Comparison of ENCODE assay signal across 8 cellular contexts in genomic region chr2:96407041-96407918, GRCh38.
DNase-seq lines count a peak whose midpoint lies in the region; ATAC-seq and TF ChIP-seq lines count a peak whose summit lies in the region.

No MANE protein-coding gene starts in this region.

- H3K27ac ChIP-seq in endodermal cell (ENCODE audit: low read depth, low read length) = peak overlapping the region; percentile 42
- peak overlapping the region; percentile 91 for H3K27ac ChIP-seq in mesodermal cell (ENCODE audit: low read depth, low read length, severe bottlenecking)

- CTCF ChIA-PET in Caco-2 (lab: Charles Lee) = interaction anchor here (0.6 to 5.4 kb wide), 7 partner anchors 17 to 147 kb away, joined by 3 to 113 read pairs (median 6); partner anchors contain the start of gene NEURL3

- no peak overlapping the region for H3K4me3 ChIP-seq in Caco-2 (ENCODE audit: low read depth, low read length)
- H3K4me3 ChIP-seq in endodermal cell (ENCODE audit: low read length) = no peak overlapping the region
- H3K4me3 ChIP-seq in mesodermal cell (ENCODE audit: extremely low read depth, insufficient read depth, low read length, poor library complexity, severe bottlenecking) = no peak overlapping the region

- ATAC-seq in GM19023 (IDR thresholded peaks at IDR 0.05; ENCODE audit: unreplicated experiment) = no peak

- POLR2A ChIA-PET in Caco-2 (lab: Charles Lee) = interaction anchor here (0.7 kb wide), 1 partner anchor 102 kb away, joined by 4 read pairs; no protein-coding TSS in a partner anchor

- H3K4me1 Mint-ChIP-seq in Caco-2 (ENCODE audit: low read depth, unreplicated experiment) (peaks cover 20% of the 10 kb centered on the region), HFFc6 (ENCODE audit: low read depth) (peaks cover 6% of the 10 kb centered on the region), endodermal cell (peaks cover 21% of the 10 kb centered on the region)

- H3K36me3 ChIP-seq in Caco-2 (ENCODE audit: control insufficient read depth, insufficient read depth, low read length) (no peaks in the 10 kb centered on the region), endodermal cell (ENCODE audit: control insufficient read depth, insufficient read depth, low read length) (no peaks in the 10 kb centered on the region), mesodermal cell (ENCODE audit: control insufficient read depth, insufficient read depth, low read length) (no peaks in the 10 kb centered on the region)

- WGBS in endodermal cell (ENCODE audit: insufficient coverage in 1 of 2, insufficient read length in 1 of 2), 2 experiments = 39 to 40% methylated on average over 13 to 20 of the region's 20 CpGs
- 29 to 36% methylated on average over 17 to 18 of the region's 20 CpGs for WGBS in mesodermal cell (ENCODE audit: insufficient coverage in 2 of 2), 2 experiments

- no peaks in the 10 kb centered on the region for H3K9me3 ChIP-seq in Caco-2
- H3K9me3 ChIP-seq in endodermal cell (ENCODE audit: control insufficient read depth, low read length) = no peaks in the 10 kb centered on the region
- H3K9me3 ChIP-seq in mesodermal cell (ENCODE audit: control insufficient read depth, low read length) = no peaks in the 10 kb centered on the region

- H3K27me3 Mint-ChIP-seq in Caco-2 (ENCODE audit: insufficient read depth, unreplicated experiment) (no peaks in the 10 kb centered on the region), HFFc6 (ENCODE audit: insufficient read depth) (peaks cover 31% of the 10 kb centered on the region), endodermal cell (ENCODE audit: insufficient read depth) (peaks cover 3% of the 10 kb centered on the region)

- DNase-seq in Caco-2 (peak; percentile 64 to 71), HFFc6 (peak; percentile 42), NOMO-1 treated with DMSO at 0.1 percent for 48 hours (lab: John Stamatoyannopoulos, UW; ENCODE audit: unreplicated experiment) (peak; percentile 66), endodermal cell (peak; percentile 87)
- DNase-seq in activated CD8-positive, alpha-beta memory T cell treated with anti-CD3 and anti-CD28 coated beads, Interleukin-2, amount 50 U/mL, for 24 hours (ENCODE audit: extremely low read depth) = peak; percentile 20
- peak; percentile 27 to 36 for DNase-seq in stimulated activated CD8-positive, alpha-beta memory T cell treated with anti-CD3 and anti-CD28 coated beads, Interleukin-2, amount 100 ng/mL, for 48 hours (ENCODE audit: low read depth in 2 of 2)

- H3K9me3 Mint-ChIP-seq in Caco-2 (ENCODE audit: unreplicated experiment) (no peaks in the 10 kb centered on the region), HFFc6 (no peaks in the 10 kb centered on the region), endodermal cell (no peaks in the 10 kb centered on the region)

- no peak overlapping the region for H3K9ac ChIP-seq in endodermal cell (ENCODE audit: extremely low read depth, low read length, poor library complexity, severe bottlenecking)

- H3K4me1 ChIP-seq in Caco-2 (peaks cover 28% of the 10 kb centered on the region), endodermal cell (ENCODE audit: control insufficient read depth, insufficient read depth, low read length) (peaks cover 4% of the 10 kb centered on the region), mesodermal cell (ENCODE audit: control insufficient read depth, insufficient read depth, low read length, poor library complexity, severe bottlenecking) (peaks cover 20% of the 10 kb centered on the region)

- H3K4me3 Mint-ChIP-seq in Caco-2 (ENCODE audit: unreplicated experiment) (no peak overlapping the region), HFFc6 (no peak overlapping the region), endodermal cell (no peak overlapping the region)

- intact Hi-C loops in Caco-2 (cut with micrococcal nuclease; ENCODE audit: unreplicated experiment) = loop anchor here (1.0 kb wide), 3 partner anchors 42 to 102 kb away; partner anchors contain the start of gene NEURL3

- TF ChIP-seq CTCF in Caco-2 (IDR thresholded peaks at IDR 0.05; ENCODE audit: insufficient read depth in 1 of 2, low read depth in 1 of 2, low read length in 1 of 2, severe bottlenecking in 1 of 2, unreplicated experiment in 1 of 2) (peak; percentile 89 to 90), HFFc6 (IDR thresholded peaks at IDR 0.05) (peak; percentile 85), endodermal cell (conservative IDR thresholded peaks at IDR 0.05) (peak; percentile 88)

- no peaks in the 10 kb centered on the region for H3K36me3 Mint-ChIP-seq in Caco-2 (ENCODE audit: insufficient read depth, unreplicated experiment)
- no peaks in the 10 kb centered on the region for H3K36me3 Mint-ChIP-seq in HFFc6 (ENCODE audit: low read depth)
- H3K36me3 Mint-ChIP-seq in endodermal cell (ENCODE audit: low read depth) = no peaks in the 10 kb centered on the region

- no TSS peak for BruUV-seq in Caco-2 (replicated peaks; lab: Mats Ljungman, UMichigan)

- no peak overlapping the region for H3K27ac Mint-ChIP-seq in Caco-2 (ENCODE audit: unreplicated experiment)
- H3K27ac Mint-ChIP-seq in HFFc6 = no peak overlapping the region
- no peak overlapping the region for H3K27ac Mint-ChIP-seq in endodermal cell

- H3K27me3 ChIP-seq in Caco-2 (replicated peaks; ENCODE audit: control insufficient read depth, insufficient read depth, low read length) = no peaks in the 10 kb centered on the region
- H3K27me3 ChIP-seq in endodermal cell (ENCODE audit: control insufficient read depth, insufficient read depth, low read length, poor library complexity, severe bottlenecking) = no peaks in the 10 kb centered on the region

Comparison
In these comparisons a context has a peak if more than half of its experiments do, and no peak if none do; other contexts are left out.
1. DNase-seq: peak in every context shown above with its lines; median percentile 87 in endodermal cell; 68 in Caco-2; 66 in NOMO-1 treated with DMSO at 0.1 percent for 48 hours; 42 in HFFc6; 32 in stimulated activated CD8-positive, alpha-beta memory T cell treated with anti-CD3 and anti-CD28 coated beads, Interleukin-2, amount 100 ng/mL, for 48 hours; 20 in activated CD8-positive, alpha-beta memory T cell treated with anti-CD3 and anti-CD28 coated beads, Interleukin-2, amount 50 U/mL, for 24 hours.